20 cellular contexts compared by ENCODE assay signal in the genomic region with DNA sequence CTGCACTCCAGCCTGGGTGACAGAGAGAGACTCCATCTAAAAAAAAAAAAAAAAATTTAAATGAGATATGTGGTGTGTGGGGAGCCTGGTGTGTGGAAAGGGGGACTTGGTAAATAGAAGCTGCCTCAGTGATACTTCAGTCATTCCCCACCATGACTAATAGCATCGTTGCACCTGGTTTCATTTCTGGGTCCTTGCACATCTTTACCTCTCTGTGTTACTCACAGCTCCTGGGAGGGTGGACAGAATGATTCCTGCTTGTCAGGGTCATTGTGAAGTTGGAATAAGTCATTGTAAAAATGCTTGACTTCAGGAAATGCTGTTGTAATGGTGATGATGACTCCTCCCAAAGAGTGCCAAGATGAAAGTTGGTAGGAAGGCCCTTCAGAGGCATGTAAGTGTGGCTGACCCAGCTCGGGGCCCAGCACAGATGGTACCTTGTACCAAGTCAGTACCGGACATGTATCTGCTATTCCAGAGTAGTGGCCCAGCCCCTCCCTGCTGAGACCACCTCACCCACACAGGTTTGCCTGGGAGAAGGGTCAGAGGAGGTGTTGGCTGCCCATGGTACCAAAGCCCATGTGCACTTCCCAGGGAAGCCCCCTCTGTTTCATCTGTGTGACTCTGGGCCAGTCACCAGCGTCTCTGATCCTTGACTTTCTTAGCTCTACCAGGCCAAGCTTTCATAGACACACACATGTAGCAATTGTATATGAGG. TPM values are rescaled to one million over a fixed set of nuclear protein-coding genes. Genes with fewer than 3 reads are reported as not detected.
DNase-seq lines count a peak whose midpoint lies in the region; ATAC-seq and TF ChIP-seq lines count a peak whose summit lies in the region.
"Had no signal": no experiment of that assay in that cellular context is flagged by ENCODE, and none has a peak within 500 bp of the region (broad histone marks: within the 10 kb centered on the region; RNA-seq: fewer than 3 reads in every experiment).

No MANE protein-coding gene starts in this region.

- no peak overlapping the region for H3K4me3 Mint-ChIP-seq in glutamatergic neuron (ENCODE audit: unreplicated experiment)
- H3K4me3 Mint-ChIP-seq: GM23338; stimulated activated naive CD8-positive, alpha-beta T cell treated with anti-CD3 and anti-CD28 coated beads, Interleukin-15, Interleukin-2, amounts not matched to agents 100 ng/mL and 50 ng/mL, for 24 hours had no signal

- TF ChIP-seq EP300 in suprapubic skin (IDR thresholded peaks at IDR 0.05): no peak

- no peak for TF ChIP-seq POLR2A in suprapubic skin (IDR thresholded peaks at IDR 0.05)

- peak; percentile 72 to 79 for ATAC-seq in activated CD4-positive, CD25-positive, alpha-beta regulatory T cell treated with anti-CD3 and anti-CD28 coated beads, Interleukin-2, amount 50 U/mL, for 24 hours
- ATAC-seq: GM23338 had no signal

- peaks cover 13% of the 10 kb centered on the region for H3K4me1 ChIP-seq in suprapubic skin

- H3K27ac ChIP-seq in suprapubic skin: no peak overlapping the region
- H3K27ac ChIP-seq: 22Rv1, tibial nerve had no signal

- TF ChIP-seq CTCF in glutamatergic neuron (IDR thresholded peaks at IDR 0.05; ENCODE audit: partially characterized antibody, unreplicated experiment): no peak
- TF ChIP-seq CTCF in suprapubic skin (IDR thresholded peaks at IDR 0.05): no peak

- peaks cover 70% of the 10 kb centered on the region for H3K36me3 ChIP-seq in suprapubic skin

- H3K36me3 Mint-ChIP-seq in glutamatergic neuron (ENCODE audit: unreplicated experiment): peaks cover 6% of the 10 kb centered on the region

- no peak for DNase-seq in activated CD4-positive, CD25-positive, alpha-beta regulatory T cell (lab: John Stamatoyannopoulos, UW)
- DNase-seq in stimulated activated CD4-positive, alpha-beta T cell treated with anti-CD3 and anti-CD28 coated beads, Interleukin-15, amount 100 ng/mL, for 48 hours (ENCODE audit: low read depth in 2 of 2): peak; percentile 4 to 5
- DNase-seq in stimulated activated CD4-positive, alpha-beta T cell treated with anti-CD3 and anti-CD28 coated beads, Interleukin-12 subunit alpha, Interleukin-12 subunit beta, amount 100 ng/mL, for 4 hours: no peak
- DNase-seq in glutamatergic neuron (peak; percentile 10), suprapubic skin (ENCODE audit: low spot score in 2 of 2) (peak; percentile 7 to 10), NCI-H524 treated with DMSO at 0.1 percent for 48 hours (lab: John Stamatoyannopoulos, UW) (no peak), AML-193 (lab: John Stamatoyannopoulos, UW) (no peak)
- DNase-seq: DMS79; effector memory CD4-positive, alpha-beta T cell; NCI-H1105 treated with DMSO at 0.1 percent for 48 hours; NCI-H2029 treated with DMSO at 0.1 percent for 48 hours; NCI-H226; NCI-H774; SHP77; stimulated activated CD4-positive, alpha-beta T cell treated with anti-CD3 and anti-CD28 coated beads, Interleukin-4, amount 100 ng/mL, for 1 hour had no signal

- H3K27me3 ChIP-seq in suprapubic skin: no peaks in the 10 kb centered on the region
- H3K27me3 ChIP-seq: tibial nerve had no signal

- no peaks in the 10 kb centered on the region for H3K9me3 Mint-ChIP-seq in glutamatergic neuron (ENCODE audit: unreplicated experiment)
- H3K9me3 Mint-ChIP-seq: GM23338; stimulated activated naive CD8-positive, alpha-beta T cell treated with anti-CD3 and anti-CD28 coated beads, Interleukin-15, Interleukin-2, amounts not matched to agents 100 ng/mL and 50 ng/mL, for 24 hours had no signal

- no peaks in the 10 kb centered on the region for H3K9me3 ChIP-seq in suprapubic skin
- H3K9me3 ChIP-seq: tibial nerve had no signal

- no peak overlapping the region for H3K4me3 ChIP-seq in suprapubic skin
- H3K4me3 ChIP-seq: GM23338, tibial nerve had no signal

- no peak overlapping the region for H3K27ac Mint-ChIP-seq in glutamatergic neuron (ENCODE audit: unreplicated experiment)
- H3K27ac Mint-ChIP-seq: GM23338; stimulated activated naive CD8-positive, alpha-beta T cell treated with anti-CD3 and anti-CD28 coated beads, Interleukin-15, Interleukin-2, amounts not matched to agents 100 ng/mL and 50 ng/mL, for 24 hours had no signal

- H3K27me3 Mint-ChIP-seq in glutamatergic neuron (ENCODE audit: unreplicated experiment): peaks cover 7% of the 10 kb centered on the region
- H3K27me3 Mint-ChIP-seq: stimulated activated naive CD8-positive, alpha-beta T cell treated with anti-CD3 and anti-CD28 coated beads, Interleukin-15, Interleukin-2, amounts not matched to agents 100 ng/mL and 50 ng/mL, for 24 hours had no signal

- H3K4me1 Mint-ChIP-seq in glutamatergic neuron (ENCODE audit: low read depth, unreplicated experiment): peaks cover 12% of the 10 kb centered on the region

- 81% methylated on average over 4 of the region's 4 CpGs for WGBS in suprapubic skin

RNA-seq across cellular contexts. Expression of gene PLAGL2, which starts 48.4 kb away (rescaled TPM):
- total RNA-seq in glutamatergic neuron (ENCODE audit: unreplicated experiment): 34.9 TPM
- total RNA-seq in suprapubic skin: 10 to 100 TPM; 13.0 to 28.8 (median 20.4) TPM

RNA-seq across cellular contexts. Expression of gene POFUT1, which starts 48.6 kb away (rescaled TPM):
- 29.5 TPM for total RNA-seq in glutamatergic neuron (ENCODE audit: unreplicated experiment)
- 10 to 100 TPM; 19.0 to 36.4 (median 24.1) TPM for total RNA-seq in suprapubic skin

RNA-seq across cellular contexts. Expression of gene TM9SF4, which starts 49.6 kb away (rescaled TPM):
- total RNA-seq in glutamatergic neuron (ENCODE audit: unreplicated experiment): 106 TPM
- total RNA-seq in suprapubic skin: 10 to 100 TPM; 45.5 to 54.9 (median 51.6) TPM

Comparison
In these comparisons a context has a peak if more than half of its experiments do, and no peak if none do; other contexts are left out.
1. DNase-seq: peak in stimulated activated CD4-positive, alpha-beta T cell treated with anti-CD3 and anti-CD28 coated beads, Interleukin-15, amount 100 ng/mL, for 48 hours (2 of 2), glutamatergic neuron (single experiment) and suprapubic skin (2 of 2); none in activated CD4-positive, CD25-positive, alpha-beta regulatory T cell (0 of 4), stimulated activated CD4-positive, alpha-beta T cell treated with anti-CD3 and anti-CD28 coated beads, Interleukin-12 subunit alpha, Interleukin-12 subunit beta, amount 100 ng/mL, for 4 hours (single experiment), NCI-H524 treated with DMSO at 0.1 percent for 48 hours (single experiment) and AML-193 (0 of 2).